ENCODE assay signal across 30 cellular contexts in genomic region chr11:66263785-66264184, GRCh38. TPM values are rescaled to one million over a fixed set of nuclear protein-coding genes. Genes with fewer than 3 reads are reported as not detected.
"Had no signal": no experiment of that assay in that cellular context is flagged by ENCODE, and none has a peak within 500 bp of the region (broad histone marks: within the 10 kb centered on the region; RNA-seq: fewer than 3 reads in every experiment).

No MANE protein-coding gene starts in this region.

- H3K27me3 ChIP-seq: colonic mucosa, esophagus squamous epithelium, gastrocnemius medialis, heart right ventricle, left lung had no signal

- H3K27me3 Mint-ChIP-seq: effector memory CD8-positive, alpha-beta T cell had no signal

- ATAC-seq: effector memory CD8-positive, alpha-beta T cell; esophagus mucosa; gastrocnemius medialis; heart right ventricle; left cardiac atrium; left lung; left ventricle myocardium superior; lower lobe of right lung had no signal

- FAIRE-seq: endometrium, islet of Langerhans, keratinocyte had no signal

- H3K9me3 Mint-ChIP-seq: dendritic cell treated with granulocyte-macrophage colony-stimulating factor and Interleukin-4, amounts not matched to agents 40 ng/mL and 50 ng/mL, for 4 days; effector memory CD8-positive, alpha-beta T cell; endodermal cell had no signal

- H3K4me3 ChIP-seq: colonic mucosa, esophagus squamous epithelium, gastrocnemius medialis, heart right ventricle, left lung, lower lobe of right lung had no signal

- H3K9me3 ChIP-seq: colonic mucosa, esophagus squamous epithelium, gastrocnemius medialis, heart right ventricle, left lung, lower lobe of right lung had no signal

- H3K27ac Mint-ChIP-seq: dendritic cell treated with granulocyte-macrophage colony-stimulating factor and Interleukin-4, amounts not matched to agents 40 ng/mL and 50 ng/mL, for 4 days; endodermal cell had no signal

- H3K36me3 ChIP-seq: colonic mucosa had no signal

- DNase-seq: colonic mucosa; cortex of kidney; effector CD8-positive, alpha-beta T cell; effector memory CD8-positive, alpha-beta T cell; endodermal cell; erythroblast; esophagus squamous epithelium; foreskin fibroblast; foreskin melanocyte; gastrocnemius medialis; glutamatergic neuron; head of caudate nucleus; heart right ventricle; hippocampal formation; left cardiac atrium; left lung; left ventricle myocardium superior; lower lobe of right lung; mesenchymal stem cell; midbrain had no signal

- H3K27ac ChIP-seq: colonic mucosa, epithelial cell of prostate, esophagus squamous epithelium, gastrocnemius medialis, heart right ventricle, left lung, lower lobe of right lung had no signal

- H3K4me3 Mint-ChIP-seq: dendritic cell treated with granulocyte-macrophage colony-stimulating factor and Interleukin-4, amounts not matched to agents 40 ng/mL and 50 ng/mL, for 4 days; effector memory CD8-positive, alpha-beta T cell; endodermal cell had no signal

RNA-seq across cellular contexts. Expression of gene CNIH2, which starts 14.2 kb away (rescaled TPM):
- total RNA-seq: dermis microvascular lymphatic vessel endothelial cell, gastrocnemius medialis, glomerular endothelial cell, left cardiac atrium, left ventricle myocardium superior had no signal

RNA-seq across cellular contexts. Expression of gene TMEM151A, which starts 27.9 kb away (rescaled TPM):
- total RNA-seq: dermis microvascular lymphatic vessel endothelial cell, esophagus mucosa, esophagus squamous epithelium, gastrocnemius medialis, lower leg skin, lower lobe of right lung, lung microvascular endothelial cell had no signal
- polyA plus RNA-seq: keratinocyte had no signal
